ENCODE assay signal across 27 cellular contexts in genomic region chr7:21766218-21766617, GRCh38.
"Had no signal": no experiment of that assay in that cellular context is flagged by ENCODE, and none has a peak within 500 bp of the region (broad histone marks: within the 10 kb centered on the region; RNA-seq: fewer than 3 reads in every experiment).

No MANE protein-coding gene starts in this region.

- H3K4me3 Mint-ChIP-seq: activated CD4-positive, alpha-beta memory T cell treated with anti-CD3 and anti-CD28 coated beads for 36 hours; activated CD4-positive, alpha-beta T cell treated with anti-CD3 and anti-CD28 coated beads for 36 hours; activated CD4-positive, alpha-beta T cell treated with anti-CD3 and anti-CD28 coated beads, Interleukin-2, amount 10 ng/mL, durations not matched to agents 24 days and 14 days; activated CD8-positive, alpha-beta memory T cell treated with anti-CD3 and anti-CD28 coated beads, Interleukin-2, amount 10 ng/mL, durations not matched to agents 7 days and 5 days; activated CD8-positive, alpha-beta T cell treated with anti-CD3 and anti-CD28 coated beads, Interleukin-2, amount 10 ng/mL, durations not matched to agents 7 days and 5 days; activated naive CD4-positive, alpha-beta T cell treated with anti-CD3 and anti-CD28 coated beads, Interleukin-2, amount 10 ng/mL, durations not matched to agents 7 days and 5 days; activated naive CD8-positive, alpha-beta T cell treated with anti-CD3 and anti-CD28 coated beads, Interleukin-2, amount 10 ng/mL, durations not matched to agents 7 days and 5 days; activated T-cell treated with anti-CD3 and anti-CD28 coated beads, Interleukin-2, amount 50 U/mL, for 24 hours; activated T-cell treated with anti-CD3 and anti-CD28 coated beads, Interleukin-2, amount 50 U/mL, for 72 hours; brain had no signal

- H3K27ac ChIP-seq: ascending aorta, breast epithelium, colonic mucosa, epithelial cell of prostate, esophagus squamous epithelium, gastroesophageal sphincter had no signal

- H3K27me3 ChIP-seq: ascending aorta, colonic mucosa, gastroesophageal sphincter had no signal

- H3K9me3 ChIP-seq: ascending aorta, breast epithelium, colonic mucosa, esophagus squamous epithelium, gastroesophageal sphincter had no signal

- H3K9me3 Mint-ChIP-seq: activated CD4-positive, alpha-beta memory T cell treated with anti-CD3 and anti-CD28 coated beads for 36 hours; activated CD4-positive, alpha-beta T cell treated with anti-CD3 and anti-CD28 coated beads, Interleukin-2, amount 10 ng/mL, durations not matched to agents 24 days and 14 days; activated naive CD4-positive, alpha-beta T cell treated with anti-CD3 and anti-CD28 coated beads, Interleukin-2, amount 10 ng/mL, durations not matched to agents 7 days and 5 days; activated naive CD4-positive, alpha-beta T cell treated with anti-CD3 and anti-CD28 coated beads, Interleukin-2, amount 50 U/mL, for 72 hours; activated naive CD8-positive, alpha-beta T cell treated with anti-CD3 and anti-CD28 coated beads, Interleukin-2, amount 10 ng/mL, durations not matched to agents 7 days and 5 days; activated T-cell treated with anti-CD3 and anti-CD28 coated beads, Interleukin-2, amount 50 U/mL, for 24 hours; activated T-cell treated with anti-CD3 and anti-CD28 coated beads, Interleukin-2, amount 50 U/mL, for 72 hours had no signal

- H3K4me3 ChIP-seq: ascending aorta, breast epithelium, colonic mucosa, esophagus squamous epithelium, gastroesophageal sphincter had no signal

- H3K4me1 ChIP-seq: ascending aorta, breast epithelium, colonic mucosa, esophagus squamous epithelium had no signal

- H3K36me3 Mint-ChIP-seq: activated CD4-positive, alpha-beta memory T cell treated with anti-CD3 and anti-CD28 coated beads for 36 hours; activated CD8-positive, alpha-beta memory T cell treated with anti-CD3 and anti-CD28 coated beads, Interleukin-2, amount 10 ng/mL, durations not matched to agents 7 days and 5 days; activated naive CD4-positive, alpha-beta T cell treated with anti-CD3 and anti-CD28 coated beads, Interleukin-2, amount 10 ng/mL, durations not matched to agents 7 days and 5 days; activated naive CD4-positive, alpha-beta T cell treated with anti-CD3 and anti-CD28 coated beads, Interleukin-2, amount 50 U/mL, for 72 hours; activated naive CD8-positive, alpha-beta T cell treated with anti-CD3 and anti-CD28 coated beads, Interleukin-2, amount 10 ng/mL, durations not matched to agents 7 days and 5 days; brain had no signal

- ATAC-seq: activated CD4-positive, alpha-beta T cell treated with anti-CD3 and anti-CD28 coated beads for 36 hours; activated CD8-positive, alpha-beta memory T cell treated with anti-CD3 and anti-CD28 coated beads, Interleukin-2, amount 10 ng/mL, durations not matched to agents 7 days and 5 days; activated CD8-positive, alpha-beta T cell treated with anti-CD3 and anti-CD28 coated beads, Interleukin-2, amount 10 ng/mL, durations not matched to agents 7 days and 5 days; activated naive CD4-positive, alpha-beta T cell treated with anti-CD3 and anti-CD28 coated beads, Interleukin-2, amount 50 U/mL, for 72 hours; activated T-cell treated with anti-CD3 and anti-CD28 coated beads, Interleukin-2, amount 50 U/mL, for 72 hours; gastroesophageal sphincter had no signal

- H3K27ac Mint-ChIP-seq: activated CD4-positive, alpha-beta memory T cell treated with anti-CD3 and anti-CD28 coated beads for 36 hours; activated CD4-positive, alpha-beta T cell treated with anti-CD3 and anti-CD28 coated beads for 36 hours; activated CD4-positive, alpha-beta T cell treated with anti-CD3 and anti-CD28 coated beads, Interleukin-2, amount 10 ng/mL, durations not matched to agents 24 days and 14 days; activated CD8-positive, alpha-beta memory T cell treated with anti-CD3 and anti-CD28 coated beads, Interleukin-2, amount 10 ng/mL, durations not matched to agents 7 days and 5 days; activated CD8-positive, alpha-beta T cell treated with anti-CD3 and anti-CD28 coated beads, Interleukin-2, amount 10 ng/mL, durations not matched to agents 7 days and 5 days; activated naive CD4-positive, alpha-beta T cell treated with anti-CD3 and anti-CD28 coated beads, Interleukin-2, amount 10 ng/mL, durations not matched to agents 7 days and 5 days; activated naive CD4-positive, alpha-beta T cell treated with anti-CD3 and anti-CD28 coated beads, Interleukin-2, amount 50 U/mL, for 72 hours; activated naive CD8-positive, alpha-beta T cell treated with anti-CD3 and anti-CD28 coated beads, Interleukin-2, amount 10 ng/mL, durations not matched to agents 7 days and 5 days; activated T-cell treated with anti-CD3 and anti-CD28 coated beads, Interleukin-2, amount 50 U/mL, for 24 hours; activated T-cell treated with anti-CD3 and anti-CD28 coated beads, Interleukin-2, amount 50 U/mL, for 72 hours; brain had no signal

- H3K27me3 Mint-ChIP-seq: activated CD4-positive, alpha-beta T cell treated with anti-CD3 and anti-CD28 coated beads for 36 hours; activated naive CD8-positive, alpha-beta T cell treated with anti-CD3 and anti-CD28 coated beads, Interleukin-2, amount 10 ng/mL, durations not matched to agents 7 days and 5 days had no signal

- DNase-seq: activated CD4-positive, alpha-beta memory T cell treated with anti-CD3 and anti-CD28 coated beads for 36 hours; activated CD4-positive, alpha-beta T cell treated with anti-CD3 and anti-CD28 coated beads for 36 hours; activated CD4-positive, alpha-beta T cell treated with anti-CD3 and anti-CD28 coated beads, Interleukin-2, amount 10 ng/mL, durations not matched to agents 24 days and 14 days; activated CD4-positive, CD25-positive, alpha-beta regulatory T cell; activated CD4-positive, CD25-positive, alpha-beta regulatory T cell treated with anti-CD3 and anti-CD28 coated beads, Interleukin-2, amount 50 U/mL, for 72 hours; activated CD8-positive, alpha-beta memory T cell treated with anti-CD3 and anti-CD28 coated beads, Interleukin-2, amount 10 ng/mL, durations not matched to agents 7 days and 5 days; activated CD8-positive, alpha-beta memory T cell treated with anti-CD3 and anti-CD28 coated beads, Interleukin-2, amount 50 U/mL, for 4 hours; activated CD8-positive, alpha-beta T cell treated with anti-CD3 and anti-CD28 coated beads, Interleukin-2, amount 10 ng/mL, durations not matched to agents 7 days and 5 days; activated gamma-delta T cell; activated naive CD4-positive, alpha-beta T cell; activated naive CD4-positive, alpha-beta T cell treated with anti-CD3 and anti-CD28 coated beads, Interleukin-2, amount 10 ng/mL, durations not matched to agents 7 days and 5 days; activated naive CD8-positive, alpha-beta T cell treated with anti-CD3 and anti-CD28 coated beads, Interleukin-2, amount 10 ng/mL, durations not matched to agents 7 days and 5 days; activated T-cell treated with anti-CD3 and anti-CD28 coated beads, Interleukin-2, amount 50 U/mL, for 24 hours; activated T-cell treated with anti-CD3 and anti-CD28 coated beads, Interleukin-2, amount 50 U/mL, for 72 hours; central memory CD4-positive, alpha-beta T cell; cerebellar nuclear complex; colonic mucosa; effector CD8-positive, alpha-beta T cell; esophagus squamous epithelium; foreskin melanocyte; T-helper 2 cell had no signal

- H3K36me3 ChIP-seq: ascending aorta, breast epithelium, colonic mucosa, esophagus squamous epithelium, gastroesophageal sphincter had no signal
